In genomic region chr12:27142102-27142721, GRCh38 we compare ENCODE assay signal across 8 cellular contexts. TPM values are rescaled to one million over a fixed set of nuclear protein-coding genes. Genes with fewer than 3 reads are reported as not detected.
A peak's percentile ranks its signal among the peaks of the same experiment; 100 is the strongest.
DNase-seq lines count a peak whose midpoint lies in the region; ATAC-seq lines count a peak whose summit lies in the region.

No MANE protein-coding gene starts in this region.

- DNase-seq in activated CD8-positive, alpha-beta memory T cell treated with anti-CD3 and anti-CD28 coated beads, Interleukin-2, amount 50 U/mL, for 1 hour (ENCODE audit: extremely low read depth) = peak; percentile 1
- DNase-seq in activated CD8-positive, alpha-beta memory T cell treated with anti-CD3 and anti-CD28 coated beads for 24 hours = no peak
- DNase-seq in MV-4-11 (lab: John Stamatoyannopoulos, UW) = peak; percentile 44
- peak; percentile 74 for DNase-seq in SK-N-DZ (ENCODE audit: low spot score)
- peak; percentile 24 for DNase-seq in brain pericyte (ENCODE audit: low read depth, low spot score)
- peak; percentile 86 for DNase-seq in iPS-NIHi11 (ENCODE audit: low spot score)
- DNase-seq in stimulated activated CD4-positive, alpha-beta T cell treated with anti-CD3 and anti-CD28 coated beads, Interleukin-12 subunit alpha, Interleukin-12 subunit beta, amount 100 ng/mL, for 4 hours = peak; percentile 3

- ATAC-seq in GM19467 (IDR thresholded peaks at IDR 0.05; ENCODE audit: unreplicated experiment) = no peak

RNA-seq across cellular contexts. Expression of gene C12orf71, which starts 59.8 kb away (rescaled TPM):
- not detected in 2 replicates for polyA plus RNA-seq in SK-N-DZ (2014; cell fraction: cytosol; rRNA removed)
- not detected in 2 replicates for polyA plus RNA-seq in SK-N-DZ (2014; cell fraction: nucleus; rRNA removed)
